Comparison of ENCODE assay signal across 8 cellular contexts in genomic region chr12:119229837-119230236, GRCh38. TPM values are rescaled to one million over a fixed set of nuclear protein-coding genes. Genes with fewer than 3 reads are reported as not detected.
DNase-seq lines count a peak whose midpoint lies in the region; ATAC-seq and TF ChIP-seq lines count a peak whose summit lies in the region.

No MANE protein-coding gene starts in this region.

- H3K27ac ChIP-seq in ACC112 (ENCODE audit: low read depth, low read length), result no peak overlapping the region
- peak overlapping the region; percentile 2; the same call in 1 of the 2 replicates for H3K27ac ChIP-seq in HUES64 (ENCODE audit: low read depth, low read length)
- no peak overlapping the region for H3K27ac ChIP-seq in osteoblast (ENCODE audit: low read depth, low read length)

- H3K4me1 ChIP-seq in ACC112 (ENCODE audit: control insufficient read depth, insufficient read depth, low read length, unreplicated experiment), result no peaks in the 10 kb centered on the region
- peaks cover 10% of the 10 kb centered on the region for H3K4me1 ChIP-seq in HUES64 (ENCODE audit: insufficient read depth, low read length)
- H3K4me1 ChIP-seq in adipocyte (ENCODE audit: control insufficient read depth, insufficient read depth, low read length), result no peaks in the 10 kb centered on the region
- H3K4me1 ChIP-seq in iPS-15b (ENCODE audit: control insufficient read depth, insufficient read depth, low read length), result peaks cover 6% of the 10 kb centered on the region
- H3K4me1 ChIP-seq in osteoblast (ENCODE audit: insufficient read depth, low read length), result no peaks in the 10 kb centered on the region

- peak overlapping the region; percentile 36; the same call in 1 of the 2 replicates for H3K9ac ChIP-seq in HUES64 (ENCODE audit: low read depth, low read length)
- H3K9ac ChIP-seq in adipocyte (ENCODE audit: low read length), result no peak overlapping the region
- no peak overlapping the region for H3K9ac ChIP-seq in iPS-15b (ENCODE audit: low read depth, low read length)

- ATAC-seq in GM18870 (IDR thresholded peaks at IDR 0.05; ENCODE audit: unreplicated experiment) (no peak), GM19455 (IDR thresholded peaks at IDR 0.05; ENCODE audit: unreplicated experiment) (no peak), HG03571 (IDR thresholded peaks at IDR 0.05; ENCODE audit: unreplicated experiment) (no peak)

- TF ChIP-seq CTCF in osteoblast (IDR thresholded peaks at IDR 0.05; ENCODE audit: extremely low read depth, low read depth, low read length), result no peak

- H3K4me2 ChIP-seq in osteoblast (ENCODE audit: insufficient read depth, low read length), result no peak overlapping the region

- peaks cover 15% of the 10 kb centered on the region for H3K27me3 ChIP-seq in ACC112 (ENCODE audit: insufficient read depth, low read length)
- H3K27me3 ChIP-seq in HUES64 (ENCODE audit: insufficient read depth, low read length), result no peaks in the 10 kb centered on the region
- peaks cover 13% of the 10 kb centered on the region for H3K27me3 ChIP-seq in adipocyte (replicated peaks; ENCODE audit: control insufficient read depth, insufficient read depth, low read length)
- no peaks in the 10 kb centered on the region for H3K27me3 ChIP-seq in iPS-15b (ENCODE audit: control insufficient read depth, insufficient read depth, low read length)
- no peaks in the 10 kb centered on the region for H3K27me3 ChIP-seq in osteoblast (ENCODE audit: insufficient read depth, low read length)

- H3K36me3 ChIP-seq in ACC112 (ENCODE audit: insufficient read depth, low read length), result no peaks in the 10 kb centered on the region
- H3K36me3 ChIP-seq in HUES64 (ENCODE audit: insufficient read depth, low read length), result no peaks in the 10 kb centered on the region
- H3K36me3 ChIP-seq in adipocyte (ENCODE audit: control insufficient read depth, insufficient read depth, low read length, severe bottlenecking), result no peaks in the 10 kb centered on the region
- H3K36me3 ChIP-seq in iPS-15b (ENCODE audit: control insufficient read depth, insufficient read depth, low read length), result no peaks in the 10 kb centered on the region
- H3K36me3 ChIP-seq in osteoblast (ENCODE audit: insufficient read depth, low read length), result no peaks in the 10 kb centered on the region

- DNase-seq in adipocyte (ENCODE audit: low read depth) (no peak), osteoblast (ENCODE audit: insufficient read length, low spot score, missing footprints) (no peak)

- H3K9me3 ChIP-seq in HUES64 (ENCODE audit: insufficient read depth, low read depth, low read length) (no peaks in the 10 kb centered on the region), adipocyte (ENCODE audit: control insufficient read depth, low read length) (no peaks in the 10 kb centered on the region), iPS-15b (ENCODE audit: control insufficient read depth, insufficient read depth, low read length) (no peaks in the 10 kb centered on the region), osteoblast (ENCODE audit: low read depth, low read length) (no peaks in the 10 kb centered on the region)

- no peaks in the 10 kb centered on the region for H3K79me2 ChIP-seq in ACC112 (ENCODE audit: control insufficient read depth, insufficient read depth, low read length, unreplicated experiment)
- H3K79me2 ChIP-seq in osteoblast (ENCODE audit: insufficient read depth, low read length), result no peaks in the 10 kb centered on the region

- H3K4me3 ChIP-seq in ACC112 (ENCODE audit: low read depth, low read length) (peak overlapping the region; percentile 57; the same call in 1 of the 2 replicates), HUES64 (ENCODE audit: low read length) (peak overlapping the region; percentile 18), adipocyte (ENCODE audit: low read length) (peak overlapping the region; percentile 47), iPS-15b (ENCODE audit: low read depth, low read length) (peak overlapping the region; percentile 30), osteoblast (ENCODE audit: insufficient read depth, low read length) (no peak overlapping the region)

- WGBS in HUES64, result 17% methylated on average over 9 of the region's 9 CpGs

- H2AFZ ChIP-seq in ACC112 (ENCODE audit: low read length, unreplicated experiment), result peak overlapping the region; percentile 65
- H2AFZ ChIP-seq in osteoblast (ENCODE audit: low read length), result no peak overlapping the region

- no peaks in the 10 kb centered on the region for H4K20me1 ChIP-seq in osteoblast (ENCODE audit: insufficient read depth, low read length)

RNA-seq across cellular contexts. Expression of gene HSPB8, which starts 51.1 kb away (rescaled TPM):
- polyA plus RNA-seq in HUES64 (2013, experiment 1 of 2), result 4.4 TPM
- 4.4 TPM for polyA plus RNA-seq in HUES64 (2013, experiment 2 of 2)
- 2.9 and 3.5 TPM in 2 replicates for total RNA-seq in osteoblast
